ENCODE assay signal across 18 cellular contexts in genomic region chr14:99758915-99759545, GRCh38. TPM values are rescaled to one million over a fixed set of nuclear protein-coding genes. Genes with fewer than 3 reads are reported as not detected.
A peak's percentile ranks its signal among the peaks of the same experiment; 100 is the strongest.
DNase-seq lines count a peak whose midpoint lies in the region; ATAC-seq and TF ChIP-seq lines count a peak whose summit lies in the region.
"Had no signal": no experiment of that assay in that cellular context is flagged by ENCODE, and none has a peak within 500 bp of the region (broad histone marks: within the 10 kb centered on the region; RNA-seq: fewer than 3 reads in every experiment).

No MANE protein-coding gene starts in this region.

- peaks cover 3 to 4% of the 10 kb centered on the region in 2 experiments; a peak in 3 of 5 replicates for H3K9me3 Mint-ChIP-seq in H9
- H3K9me3 Mint-ChIP-seq: activated T-cell treated with anti-CD3 and anti-CD28 coated beads, Interleukin-2, amount 50 U/mL, for 24 hours had no signal

- H2AFZ ChIP-seq in H9 (ENCODE audit: low read length), result no peak overlapping the region

- no peaks in the 10 kb centered on the region for H4K20me1 ChIP-seq in H9 (ENCODE audit: control insufficient read depth, insufficient read depth, insufficient read length)

- no peaks in the 10 kb centered on the region for H3K23me2 ChIP-seq in H9 (ENCODE audit: insufficient read length, low read depth, low read length, poor library complexity, severe bottlenecking)

- TF ChIP-seq CTCF in H9 (conservative IDR thresholded peaks at IDR 0.05) (no peak), RWPE2 (IDR thresholded peaks at IDR 0.05; ENCODE audit: poor library complexity, severe bottlenecking) (no peak), breast epithelium (IDR thresholded peaks at IDR 0.05) (no peak)

- H2BK20ac ChIP-seq in H9 (ENCODE audit: low read depth, low read length, poor library complexity, severe bottlenecking), result no peak overlapping the region

- no peaks in the 10 kb centered on the region for H3K79me1 ChIP-seq in H9 (ENCODE audit: insufficient read depth, low read depth, low read length, poor library complexity, severe bottlenecking)

- no peak overlapping the region for H2BK15ac ChIP-seq in H9 (ENCODE audit: low read depth, low read length)

- H2BK120ac ChIP-seq in H9 (ENCODE audit: low read depth, low read length, poor library complexity, severe bottlenecking), result no peak overlapping the region

- H3K9ac ChIP-seq in H9 (ENCODE audit: extremely low read depth, insufficient read length, low read length) (no peak overlapping the region), iPS-15b (ENCODE audit: low read depth, low read length) (peak overlapping the region; percentile 54), skeletal muscle satellite cell (ENCODE audit: low read depth, low read length) (no peak overlapping the region)
- H3K9ac ChIP-seq: KMS-11 had no signal

- H4K91ac ChIP-seq in H9 (ENCODE audit: insufficient read length, low read depth, low read length), result no peak overlapping the region

- H3K79me2 ChIP-seq in H9 (ENCODE audit: insufficient read depth, low read length), result no peaks in the 10 kb centered on the region

- H4K8ac ChIP-seq in H9 (replicated peaks; ENCODE audit: insufficient read length, low read depth, low read length), result no peak overlapping the region

- no CpG with 5 or more reads among the region's 6 CpGs for WGBS in H9 (ENCODE audit: extremely low coverage, insufficient read length, low lambda C conversion rate)

- no peak overlapping the region for H2AK5ac ChIP-seq in H9 (ENCODE audit: insufficient read length, low read length)

- H3K23ac ChIP-seq in H9 (ENCODE audit: insufficient read length, low read depth, low read length), result no peak overlapping the region

- peak overlapping the region in 2 of 3 experiments; percentile 21 to 90; a peak in 4 of 7 replicates for H3K27ac Mint-ChIP-seq in H9
- H3K27ac Mint-ChIP-seq: activated naive CD8-positive, alpha-beta T cell; activated T-cell treated with anti-CD3 and anti-CD28 coated beads, Interleukin-2, amount 50 U/mL, for 24 hours had no signal

- H3K4ac ChIP-seq in H9 (ENCODE audit: low read depth, low read length), result no peak overlapping the region

- no peak overlapping the region for H3K14ac ChIP-seq in H9 (ENCODE audit: insufficient read depth, low read length)

- TF ChIP-seq POLR2A in breast epithelium (IDR thresholded peaks at IDR 0.05), result no peak

- no peak overlapping the region for H4K5ac ChIP-seq in H9 (ENCODE audit: insufficient read length, low read depth, low read length)

- intact Hi-C loops in breast epithelium (cut with DNase I; ENCODE audit: low total_unique reads), result loop anchor here (5.0 kb wide), 1 partner anchor 833 kb away; no protein-coding TSS in a partner anchor

- ATAC-seq in RWPE2 (ENCODE audit: low read depth) (no peak), HG03342 (IDR thresholded peaks at IDR 0.05; ENCODE audit: unreplicated experiment) (no peak)
- ATAC-seq: naive thymus-derived CD8-positive, alpha-beta T cell had no signal

- DNase-seq in H9 (no peak), RWPE2 (ENCODE audit: low spot score) (peak; percentile 46), breast epithelium (ENCODE audit: low spot score in 2 of 2) (no peak), superior temporal gyrus (ENCODE audit: extremely low spot score) (no peak)
- DNase-seq: activated T-cell treated with anti-CD3 and anti-CD28 coated beads, Interleukin-2, amount 50 U/mL, for 24 hours; AML-193; Calu3; effector CD8-positive, alpha-beta T cell; naive thymus-derived CD8-positive, alpha-beta T cell; NCI-H1092; NCI-H748 treated with DMSO at 0.1 percent for 48 hours had no signal

- peaks cover 0 to 4% (median 0%) of the 10 kb centered on the region in 3 experiments; a peak in 1 of 7 replicates for H3K36me3 Mint-ChIP-seq in H9 (ENCODE audit: insufficient read depth in 1 of 3, low read depth in 3 of 3)
- H3K36me3 Mint-ChIP-seq: activated naive CD8-positive, alpha-beta T cell; naive thymus-derived CD8-positive, alpha-beta T cell had no signal

- peaks cover 27 to 28% of the 10 kb centered on the region in 2 experiments for H3K4me1 Mint-ChIP-seq in H9
- H3K4me1 Mint-ChIP-seq: naive thymus-derived CD8-positive, alpha-beta T cell had no signal

- H3K4me3 Mint-ChIP-seq in H9, result peak overlapping the region in 1 of 2 experiments; percentile 14; a peak in 1 of 5 replicates
- H3K4me3 Mint-ChIP-seq: activated naive CD8-positive, alpha-beta T cell; activated T-cell treated with anti-CD3 and anti-CD28 coated beads, Interleukin-2, amount 50 U/mL, for 24 hours; naive thymus-derived CD8-positive, alpha-beta T cell had no signal

- H3K18ac ChIP-seq in H9 (ENCODE audit: insufficient read length, low read depth, low read length), result no peak overlapping the region

- H3K27me3 Mint-ChIP-seq in H9 (ENCODE audit: low read depth), result peaks cover 2% of the 10 kb centered on the region

- H2BK12ac ChIP-seq in H9 (ENCODE audit: insufficient read length, low read depth, low read length), result no peak overlapping the region

- H3K27me3 ChIP-seq in H9 (ENCODE audit: insufficient read depth, low read length) (no peaks in the 10 kb centered on the region), RWPE2 (ENCODE audit: insufficient read depth, poor library complexity, severe bottlenecking) (no peaks in the 10 kb centered on the region), iPS-15b (ENCODE audit: control insufficient read depth, insufficient read depth, low read length) (no peaks in the 10 kb centered on the region), skeletal muscle satellite cell (ENCODE audit: control insufficient read depth, insufficient read depth, low read length) (no peaks in the 10 kb centered on the region), breast epithelium (peaks cover 0 to 5% of the 10 kb centered on the region in 2 donors)
- H3K27me3 ChIP-seq: Peyer's patch had no signal

- H3K9me3 ChIP-seq in H9 (ENCODE audit: control insufficient read depth, low read depth, low read length) (no peaks in the 10 kb centered on the region), RWPE2 (ENCODE audit: severe bottlenecking) (no peaks in the 10 kb centered on the region), iPS-15b (ENCODE audit: control insufficient read depth, insufficient read depth, low read length) (no peaks in the 10 kb centered on the region), skeletal muscle satellite cell (replicated peaks; ENCODE audit: low read length) (no peaks in the 10 kb centered on the region), breast epithelium (no peaks in the 10 kb centered on the region)
- H3K9me3 ChIP-seq: Peyer's patch had no signal

- no peak overlapping the region for H3K4me3 ChIP-seq in RWPE2 (ENCODE audit: severe bottlenecking)
- no peak overlapping the region for H3K4me3 ChIP-seq in iPS-15b (ENCODE audit: low read depth, low read length)
- no peak overlapping the region for H3K4me3 ChIP-seq in skeletal muscle satellite cell (ENCODE audit: low read length)
- H3K4me3 ChIP-seq in breast epithelium, result no peak overlapping the region
- H3K4me3 ChIP-seq: cardiac muscle cell, Peyer's patch had no signal

- H3K36me3 ChIP-seq in RWPE2 (ENCODE audit: low read depth), result no peaks in the 10 kb centered on the region
- no peaks in the 10 kb centered on the region for H3K36me3 ChIP-seq in iPS-15b (ENCODE audit: control insufficient read depth, insufficient read depth, low read length)
- no peaks in the 10 kb centered on the region for H3K36me3 ChIP-seq in skeletal muscle satellite cell (ENCODE audit: insufficient read depth, low read length)
- no peaks in the 10 kb centered on the region for H3K36me3 ChIP-seq in breast epithelium
- H3K36me3 ChIP-seq: cardiac muscle cell, Peyer's patch had no signal

- H3K56ac ChIP-seq in H9 (ENCODE audit: insufficient read length, low read depth, low read length), result no peak overlapping the region

- H3T11ph ChIP-seq in H9 (ENCODE audit: low read length), result no peak overlapping the region

- H2BK5ac ChIP-seq in H9 (ENCODE audit: insufficient read length, low read length), result no peak overlapping the region

- H3K27ac ChIP-seq in H9 (ENCODE audit: insufficient read length, low read depth, low read length) (no peak overlapping the region), RWPE2 (ENCODE audit: poor library complexity, severe bottlenecking) (peak overlapping the region; percentile 92), breast epithelium (no peak overlapping the region)
- H3K27ac ChIP-seq: cardiac muscle cell, KMS-11 had no signal

- H3K4me2 ChIP-seq in H9 (ENCODE audit: insufficient read depth, insufficient read length, low read length), result no peak overlapping the region
- H3K4me2 ChIP-seq in skeletal muscle satellite cell (ENCODE audit: low read length), result peak overlapping the region; percentile 27
- H3K4me2 ChIP-seq: KMS-11 had no signal

- H3K4me1 ChIP-seq in H9 (ENCODE audit: insufficient read depth, low read length) (peaks cover 5% of the 10 kb centered on the region; the same call in 1 of the 2 replicates), RWPE2 (ENCODE audit: insufficient read depth, poor library complexity, severe bottlenecking) (peaks cover 39% of the 10 kb centered on the region), iPS-15b (ENCODE audit: control insufficient read depth, insufficient read depth, low read length) (peaks cover 8% of the 10 kb centered on the region), skeletal muscle satellite cell (ENCODE audit: control insufficient read depth, insufficient read depth, low read length) (peaks cover 55% of the 10 kb centered on the region), breast epithelium (no peaks in the 10 kb centered on the region)

RNA-seq across cellular contexts. Expression of gene EML1, which starts 34.2 kb away (rescaled TPM):
- total RNA-seq in H9 (2021) (16.7 and 19.0 TPM in 2 replicates), breast epithelium (10 to 100 TPM; 11.3 to 26.1 (median 25.9) TPM)
- 15.5 and 28.6 TPM in 2 replicates for total RNA-seq in skeletal muscle satellite cell (2012; rRNA removed)
- total RNA-seq: naive thymus-derived CD8-positive, alpha-beta T cell had no signal
